26 cellular contexts compared by ENCODE assay signal in genomic region chr10:116670706-116671105, GRCh38. TPM values are rescaled to one million over a fixed set of nuclear protein-coding genes. Genes with fewer than 3 reads are reported as not detected.
DNase-seq lines count a peak whose midpoint lies in the region; ATAC-seq, FAIRE-seq and TF ChIP-seq lines count a peak whose summit lies in the region.
"Had no signal": no experiment of that assay in that cellular context is flagged by ENCODE, and none has a peak within 500 bp of the region (broad histone marks: within the 10 kb centered on the region; RNA-seq: fewer than 3 reads in every experiment).

No MANE protein-coding gene starts in this region.

- H2AK5ac ChIP-seq in mesendoderm (ENCODE audit: low read length), result peak overlapping the region; percentile 9

- H3K36me3 Mint-ChIP-seq in MCF 10A (ENCODE audit: insufficient read depth, unreplicated experiment) (no peaks in the 10 kb centered on the region), astrocyte (ENCODE audit: low read depth, unreplicated experiment) (peaks cover 8% of the 10 kb centered on the region), type B pancreatic cell (peaks cover 8% of the 10 kb centered on the region)
- H3K36me3 Mint-ChIP-seq in activated CD8-positive, alpha-beta T cell treated with anti-CD3 and anti-CD28 coated beads for 36 hours (ENCODE audit: low read depth), result no peaks in the 10 kb centered on the region
- H3K36me3 Mint-ChIP-seq: activated naive CD8-positive, alpha-beta T cell treated with anti-CD3 and anti-CD28 coated beads for 36 hours; naive B cell had no signal

- no CpG with 5 or more reads among the region's 6 CpGs for WGBS in mesendoderm (ENCODE audit: extremely low coverage, insufficient coverage, low lambda C conversion rate)

- TF ChIP-seq POLR2A in breast epithelium (IDR thresholded peaks at IDR 0.05), result no peak

- H3K9me3 Mint-ChIP-seq in MCF 10A (ENCODE audit: unreplicated experiment) (no peaks in the 10 kb centered on the region), astrocyte (ENCODE audit: unreplicated experiment) (peaks cover 7% of the 10 kb centered on the region), type B pancreatic cell (peaks cover 5% of the 10 kb centered on the region)
- peaks cover 2% of the 10 kb centered on the region for H3K9me3 Mint-ChIP-seq in activated CD8-positive, alpha-beta T cell treated with anti-CD3 and anti-CD28 coated beads for 36 hours
- H3K9me3 Mint-ChIP-seq: activated naive CD8-positive, alpha-beta T cell treated with anti-CD3 and anti-CD28 coated beads for 36 hours; activated T-helper 17 cell treated with anti-CD3 and anti-CD28 coated beads, Interleukin-2, amount 50 U/mL, for 72 hours had no signal

- no peak overlapping the region for H2BK15ac ChIP-seq in mesendoderm (replicated peaks; ENCODE audit: low read depth)

- peaks cover 0 to 7% of the 10 kb centered on the region in 2 donors for H3K27me3 ChIP-seq in breast epithelium
- no peaks in the 10 kb centered on the region for H3K27me3 ChIP-seq in astrocyte (ENCODE audit: insufficient read depth, low read length)
- no peaks in the 10 kb centered on the region for H3K27me3 ChIP-seq in mesendoderm (ENCODE audit: insufficient read depth, low read length, poor library complexity)
- H3K27me3 ChIP-seq: ascending aorta, pancreas had no signal

- no peak overlapping the region for H4K8ac ChIP-seq in mesendoderm (ENCODE audit: low read depth, low read length)

- TF ChIP-seq CTCF in breast epithelium (IDR thresholded peaks at IDR 0.05) (no peak), MCF 10A (IDR thresholded peaks at IDR 0.05; ENCODE audit: unreplicated experiment) (no peak), astrocyte (IDR thresholded peaks at IDR 0.05; ENCODE audit: insufficient read depth, low read depth, low read length) (no peak), type B pancreatic cell (conservative IDR thresholded peaks at IDR 0.05) (no peak)
- TF ChIP-seq CTCF in activated CD8-positive, alpha-beta T cell treated with anti-CD3 and anti-CD28 coated beads for 36 hours (IDR thresholded peaks at IDR 0.05), result no peak

- H3K27ac ChIP-seq in breast epithelium (no peak overlapping the region), astrocyte (ENCODE audit: low read depth, low read length) (no peak overlapping the region), mesendoderm (ENCODE audit: low read depth, low read length) (no peak overlapping the region)
- H3K27ac ChIP-seq: ascending aorta, epithelial cell of prostate, pancreas had no signal

- H3K4me3 ChIP-seq in breast epithelium (peak overlapping the region in 2 of 3 donors; percentile 48 to 55), astrocyte (ENCODE audit: insufficient read depth, low read depth, low read length) (no peak overlapping the region), mesendoderm (ENCODE audit: low read length) (no peak overlapping the region)
- H3K4me3 ChIP-seq: ascending aorta, pancreas had no signal

- H3K79me1 ChIP-seq in mesendoderm (ENCODE audit: low read length), result no peaks in the 10 kb centered on the region

- H3K27ac Mint-ChIP-seq in MCF 10A (ENCODE audit: low read depth, unreplicated experiment) (no peak overlapping the region), astrocyte (ENCODE audit: unreplicated experiment) (no peak overlapping the region), type B pancreatic cell (peak overlapping the region; percentile 11)
- no peak overlapping the region for H3K27ac Mint-ChIP-seq in activated CD8-positive, alpha-beta T cell treated with anti-CD3 and anti-CD28 coated beads for 36 hours
- H3K27ac Mint-ChIP-seq: activated naive CD8-positive, alpha-beta T cell treated with anti-CD3 and anti-CD28 coated beads for 36 hours; activated T-helper 17 cell treated with anti-CD3 and anti-CD28 coated beads, Interleukin-2, amount 50 U/mL, for 72 hours; naive B cell had no signal

- H3K4me2 ChIP-seq in astrocyte (ENCODE audit: low read length), result no peak overlapping the region
- no peak overlapping the region for H3K4me2 ChIP-seq in mesendoderm (ENCODE audit: low read length)

- FAIRE-seq in astrocyte (lab: Jason Lieb, UNC), result no peak
- FAIRE-seq: A204.1, G401.6, HTR-8/SVneo, pancreas had no signal

- intact Hi-C loops in breast epithelium (cut with DNase I; ENCODE audit: low total_unique reads) (no loop called here), MCF 10A (cut with micrococcal nuclease) (no loop called here)
- intact Hi-C loops in activated CD8-positive, alpha-beta T cell treated with anti-CD3 and anti-CD28 coated beads for 36 hours (cut with micrococcal nuclease), result no loop called here

- H3K18ac ChIP-seq in mesendoderm (ENCODE audit: low read length), result no peak overlapping the region

- H3K27me3 Mint-ChIP-seq in MCF 10A (ENCODE audit: insufficient read depth, unreplicated experiment) (no peaks in the 10 kb centered on the region), astrocyte (ENCODE audit: low read depth, unreplicated experiment) (peaks cover 10% of the 10 kb centered on the region), type B pancreatic cell (peaks cover 3% of the 10 kb centered on the region)
- peaks cover 23% of the 10 kb centered on the region for H3K27me3 Mint-ChIP-seq in activated CD8-positive, alpha-beta T cell treated with anti-CD3 and anti-CD28 coated beads for 36 hours

- H3K4ac ChIP-seq in mesendoderm (ENCODE audit: low read depth, low read length), result no peak overlapping the region

- H3K79me2 ChIP-seq in astrocyte (ENCODE audit: insufficient read depth, low read length), result no peaks in the 10 kb centered on the region
- no peaks in the 10 kb centered on the region for H3K79me2 ChIP-seq in mesendoderm (ENCODE audit: control insufficient read depth, insufficient read depth, low read length)

- CTCF ChIA-PET in MCF 10A (lab: Yijun Ruan, JAX), result interaction anchor here (0.5 to 2.5 kb wide), 4 partner anchors 11 to 504 kb away, joined by 4 to 11 read pairs (median 6); no protein-coding TSS in a partner anchor
- CTCF ChIA-PET in activated CD8-positive, alpha-beta T cell treated with anti-CD3 and anti-CD28 coated beads for 36 hours (lab: Charles Lee), result interaction anchor here (0.8 to 1.7 kb wide), 2 partner anchors 8 to 11 kb away, joined by 3 to 6 read pairs; no protein-coding TSS in a partner anchor

- no peak overlapping the region for H3K9ac ChIP-seq in astrocyte (ENCODE audit: low read length)
- no peak overlapping the region for H3K9ac ChIP-seq in mesendoderm (ENCODE audit: low read length)

- H2AFZ ChIP-seq in astrocyte (ENCODE audit: low read depth, low read length), result no peak overlapping the region

- no peaks in the 10 kb centered on the region for H3K4me1 Mint-ChIP-seq in MCF 10A (ENCODE audit: insufficient read depth, unreplicated experiment)
- H3K4me1 Mint-ChIP-seq in astrocyte (ENCODE audit: low read depth, unreplicated experiment), result peaks cover 10% of the 10 kb centered on the region
- H3K4me1 Mint-ChIP-seq in type B pancreatic cell (ENCODE audit: unreplicated experiment), result peaks cover 21% of the 10 kb centered on the region
- no peaks in the 10 kb centered on the region for H3K4me1 Mint-ChIP-seq in activated CD8-positive, alpha-beta T cell treated with anti-CD3 and anti-CD28 coated beads for 36 hours (ENCODE audit: low read depth)
- H3K4me1 Mint-ChIP-seq: activated naive CD8-positive, alpha-beta T cell treated with anti-CD3 and anti-CD28 coated beads for 36 hours; activated T-helper 17 cell treated with anti-CD3 and anti-CD28 coated beads, Interleukin-2, amount 50 U/mL, for 72 hours; naive B cell had no signal

- H3K36me3 ChIP-seq in breast epithelium (no peaks in the 10 kb centered on the region), astrocyte (ENCODE audit: insufficient read depth, low read length) (peaks cover 4% of the 10 kb centered on the region), mesendoderm (ENCODE audit: control insufficient read depth, insufficient read depth, low read length) (peaks cover 3% of the 10 kb centered on the region)
- H3K36me3 ChIP-seq: pancreas had no signal

- POLR2A ChIA-PET in MCF 10A (lab: Yijun Ruan, JAX), result no interaction called here
- POLR2A ChIA-PET in activated CD8-positive, alpha-beta T cell treated with anti-CD3 and anti-CD28 coated beads for 36 hours (lab: Charles Lee), result no interaction called here

- H2BK120ac ChIP-seq in mesendoderm (ENCODE audit: low read depth, low read length), result no peak overlapping the region

- no peak for DNase-seq in breast epithelium (ENCODE audit: low spot score in 2 of 2)
- DNase-seq in MCF 10A (ENCODE audit: unreplicated experiment), result no peak
- DNase-seq in astrocyte (ENCODE audit: low read depth), result no peak
- DNase-seq in mesendoderm, result no peak
- no peak for DNase-seq in type B pancreatic cell (ENCODE audit: extremely low spot score, unreplicated experiment)
- DNase-seq in activated naive CD4-positive, alpha-beta T cell treated with anti-CD3 and anti-CD28 coated beads, Interleukin-2, amount 50 U/mL, for 16 hours, result no peak
- no peak for DNase-seq in activated CD8-positive, alpha-beta T cell treated with anti-CD3 and anti-CD28 coated beads for 36 hours
- DNase-seq: activated CD8-positive, alpha-beta memory T cell treated with anti-CD3 and anti-CD28 coated beads, Interleukin-2, amount 50 U/mL, for 4 hours; activated naive CD8-positive, alpha-beta T cell treated with anti-CD3 and anti-CD28 coated beads for 36 hours; cerebellar nuclear complex; left cardiac atrium; mesenchymal stem cell; naive B cell; NCI-H1092 treated with DMSO at 0.1 percent for 48 hours; NCI-H226; NCI-H774; stimulated activated naive CD8-positive, alpha-beta T cell treated with anti-CD3 and anti-CD28 coated beads, Interleukin-15, Interleukin-2, amounts not matched to agents 100 U/mL and 50 U/mL, for 24 hours; T1000 had no signal

- ATAC-seq in GM21786 (IDR thresholded peaks at IDR 0.05; ENCODE audit: unreplicated experiment), result no peak
- ATAC-seq in activated CD8-positive, alpha-beta T cell treated with anti-CD3 and anti-CD28 coated beads for 36 hours, result no peak
- ATAC-seq: activated T-helper 17 cell treated with anti-CD3 and anti-CD28 coated beads, Interleukin-2, amount 50 U/mL, for 72 hours; stimulated activated naive CD8-positive, alpha-beta T cell treated with anti-CD3 and anti-CD28 coated beads, Interleukin-15, Interleukin-2, amounts not matched to agents 100 U/mL and 50 U/mL, for 24 hours had no signal

- no peaks in the 10 kb centered on the region for H4K20me1 ChIP-seq in astrocyte (ENCODE audit: insufficient read depth, low read length)

- no peak overlapping the region for H3K23ac ChIP-seq in mesendoderm (ENCODE audit: low read length)

- no peak overlapping the region for H3K56ac ChIP-seq in mesendoderm (ENCODE audit: low read length)

- H3K4me3 Mint-ChIP-seq in MCF 10A (ENCODE audit: unreplicated experiment) (no peak overlapping the region), astrocyte (ENCODE audit: unreplicated experiment) (peak overlapping the region; percentile 62), type B pancreatic cell (peak overlapping the region; percentile 85)
- no peak overlapping the region for H3K4me3 Mint-ChIP-seq in activated CD8-positive, alpha-beta T cell treated with anti-CD3 and anti-CD28 coated beads for 36 hours
- H3K4me3 Mint-ChIP-seq: activated naive CD8-positive, alpha-beta T cell treated with anti-CD3 and anti-CD28 coated beads for 36 hours; activated T-helper 17 cell treated with anti-CD3 and anti-CD28 coated beads, Interleukin-2, amount 50 U/mL, for 72 hours; naive B cell had no signal

- no peaks in the 10 kb centered on the region for H3K9me3 ChIP-seq in breast epithelium
- no peaks in the 10 kb centered on the region for H3K9me3 ChIP-seq in astrocyte (ENCODE audit: insufficient read depth, low read depth, low read length)
- H3K9me3 ChIP-seq: ascending aorta, pancreas had no signal

- no peak overlapping the region for H2BK5ac ChIP-seq in mesendoderm (ENCODE audit: low read length)

- no peak overlapping the region for H4K5ac ChIP-seq in mesendoderm (ENCODE audit: low read length)

- H3K4me1 ChIP-seq in breast epithelium (no peaks in the 10 kb centered on the region), astrocyte (ENCODE audit: insufficient read depth, low read length) (peaks cover 6% of the 10 kb centered on the region), mesendoderm (ENCODE audit: control insufficient read depth, low read depth, low read length) (peaks cover 2% of the 10 kb centered on the region)
- H3K4me1 ChIP-seq: pancreas had no signal

- BruUV-seq in MCF 10A (replicated peaks; lab: Mats Ljungman, UMichigan), result no TSS peak

RNA-seq across cellular contexts. Expression of gene PNLIPRP2, which starts 50.0 kb away (rescaled TPM):
- total RNA-seq in breast epithelium, result not detected
- total RNA-seq in MCF 10A (2022), result not detected in 2 replicates
- not detected in 2 replicates for total RNA-seq in astrocyte
- 0.18 TPM for polyA plus RNA-seq in mesendoderm (2013, experiment 1 of 2)
- 0.22 TPM for polyA plus RNA-seq in mesendoderm (2013, experiment 2 of 2)
- 0.69 and 1.2 TPM in 2 replicates for total RNA-seq in type B pancreatic cell (ENCODE audit: low replicate concordance)
- total RNA-seq in activated CD8-positive, alpha-beta T cell treated with anti-CD3 and anti-CD28 coated beads for 36 hours, result not detected
- total RNA-seq: activated naive CD8-positive, alpha-beta T cell treated with anti-CD3 and anti-CD28 coated beads for 36 hours; activated T-helper 17 cell treated with anti-CD3 and anti-CD28 coated beads, Interleukin-2, amount 50 U/mL, for 72 hours; ascending aorta; left cardiac atrium had no signal

Comparison
In these comparisons a context has a peak if more than half of its experiments do, and no peak if none do; other contexts are left out.
1. H3K4me3 ChIP-seq: peak in breast epithelium (2 of 3); none in astrocyte (single experiment) and mesendoderm (single experiment).
2. H3K4me3 Mint-ChIP-seq: peak in astrocyte (single experiment) and type B pancreatic cell (single experiment); none in MCF 10A (single experiment) and activated CD8-positive, alpha-beta T cell treated with anti-CD3 and anti-CD28 coated beads for 36 hours (single experiment).